ENCODE assay signal across 21 cellular contexts in genomic region chr1:38793299-38793698, GRCh38.
DNase-seq lines count a peak whose midpoint lies in the region; ATAC-seq, FAIRE-seq and TF ChIP-seq lines count a peak whose summit lies in the region.
"Had no signal": no experiment of that assay in that cellular context is flagged by ENCODE, and none has a peak within 500 bp of the region (broad histone marks: within the 10 kb centered on the region; RNA-seq: fewer than 3 reads in every experiment).

No MANE protein-coding gene starts in this region.

- no peak for TF ChIP-seq EP300 in K562 (IDR thresholded peaks at IDR 0.05; ENCODE audit: low read length)

- peaks cover 10% of the 10 kb centered on the region for H3K9me3 ChIP-seq in K562 (replicated peaks; ENCODE audit: control insufficient read depth, insufficient read depth, low read depth, low read length)
- H3K9me3 ChIP-seq in hepatocyte (ENCODE audit: low read depth): no peaks in the 10 kb centered on the region
- H3K9me3 ChIP-seq in uterus: peaks cover 0 to 3% of the 10 kb centered on the region in 2 donors

- CTCF ChIA-PET in K562 (lab: Yijun Ruan, JAX; ENCODE audit: low intra/inter-chr PET ratio): no interaction called here

- H3K27ac ChIP-seq in K562 (ENCODE audit: extremely low read depth, low read depth, low read length) (no peak overlapping the region), hepatocyte (no peak overlapping the region), uterus (no peak overlapping the region)
- H3K27ac ChIP-seq: 22Rv1; A549; BLaER1 treated with 17β-estradiol and CSF1 and Interleukin-3, amounts not matched to agents 10 nM and 100 nM; C4-2B had no signal

- FAIRE-seq in K562 (lab: Jason Lieb, UNC): no peak
- FAIRE-seq: A549, D721Med, G401.6, GM12891, GM19239 had no signal

- TF ChIP-seq POLR2A in K562 (conservative IDR thresholded peaks at IDR 0.05): no peak
- no peak for TF ChIP-seq POLR2A in uterus (IDR thresholded peaks at IDR 0.05)

- TF ChIP-seq RAD21 in K562 (CRISPR knock-in tag; conservative IDR thresholded peaks at IDR 0.05 in 1 of 2, IDR thresholded peaks at IDR 0.05 in 1 of 2): no peak

- ATAC-seq in K562: no peak
- no peak for ATAC-seq in GM21717 (IDR thresholded peaks at IDR 0.05; ENCODE audit: unreplicated experiment)
- ATAC-seq: A549; CD8-positive, alpha-beta T cell had no signal

- peaks cover 12 to 22% of the 10 kb centered on the region in 2 experiments; a peak in 4 of 5 replicates for H3K4me1 ChIP-seq in K562 (replicated peaks in 1 of 2; ENCODE audit: control insufficient read depth in 2 of 2, insufficient read depth in 2 of 2, low read length in 2 of 2)
- no peaks in the 10 kb centered on the region for H3K4me1 ChIP-seq in hepatocyte (ENCODE audit: insufficient read depth)
- H3K4me1 ChIP-seq in uterus: no peaks in the 10 kb centered on the region
- H3K4me1 ChIP-seq: A549, Caco-2 had no signal

- H3K36me3 ChIP-seq in K562 (ENCODE audit: control insufficient read depth, insufficient read depth, low read length): no peaks in the 10 kb centered on the region
- H3K36me3 ChIP-seq in hepatocyte (replicated peaks; ENCODE audit: insufficient read depth, low read depth): no peaks in the 10 kb centered on the region
- H3K36me3 ChIP-seq in uterus: no peaks in the 10 kb centered on the region
- H3K36me3 ChIP-seq: BLaER1 treated with 17β-estradiol and CSF1 and Interleukin-3, amounts not matched to agents 10 nM and 100 nM had no signal

- TF ChIP-seq CTCF in K562 (IDR thresholded peaks at IDR 0.05 in 2 of 3, conservative IDR thresholded peaks at IDR 0.05 in 1 of 3; ENCODE audit: insufficient read depth in 2 of 3, low read depth in 1 of 3, low read length in 3 of 3): no peak
- no peak for TF ChIP-seq CTCF in hepatocyte (IDR thresholded peaks at IDR 0.05; ENCODE audit: poor library complexity)
- TF ChIP-seq CTCF in uterus (IDR thresholded peaks at IDR 0.05): no peak

- intact Hi-C loops in K562 (cut with micrococcal nuclease) (no loop called here), uterus (cut with DNase I; ENCODE audit: low total_unique reads) (no loop called here)

- H3K79me2 ChIP-seq in K562 (ENCODE audit: control insufficient read depth, insufficient read depth, low read length): no peaks in the 10 kb centered on the region
- H3K79me2 ChIP-seq in hepatocyte: no peaks in the 10 kb centered on the region

- H4K20me1 ChIP-seq in K562 (replicated peaks; ENCODE audit: control insufficient read depth, insufficient read depth, low read length): no peaks in the 10 kb centered on the region
- H4K20me1 ChIP-seq in hepatocyte (ENCODE audit: insufficient read depth, poor library complexity, severe bottlenecking): no peaks in the 10 kb centered on the region
- H4K20me1 ChIP-seq: BLaER1 treated with 17β-estradiol and CSF1 and Interleukin-3, amounts not matched to agents 10 nM and 100 nM had no signal

- H3K27me3 ChIP-seq in K562 (ENCODE audit: control insufficient read depth in 2 of 2, insufficient read depth in 2 of 2, low read length in 2 of 2) (no peaks in the 10 kb centered on the region), hepatocyte (peaks cover 7% of the 10 kb centered on the region), uterus (peaks cover 0 to 4% of the 10 kb centered on the region in 2 donors)
- H3K27me3 ChIP-seq: BLaER1 treated with 17β-estradiol and CSF1 and Interleukin-3, amounts not matched to agents 10 nM and 100 nM had no signal

- POLR2A ChIA-PET in K562 (lab: Yijun Ruan, JAX): interaction anchor here (1.0 to 1.2 kb wide), 2 partner anchors 9 to 11 kb away, joined by 4 to 6 read pairs; no protein-coding TSS in a partner anchor

- H3K9me1 ChIP-seq in K562 (ENCODE audit: control insufficient read depth, insufficient read depth, low read length): no peaks in the 10 kb centered on the region

- H3K9ac ChIP-seq in K562 (ENCODE audit: insufficient read depth in 1 of 2, low read depth in 2 of 2, low read length in 2 of 2): no peak overlapping the region
- H3K9ac ChIP-seq: BLaER1 treated with 17β-estradiol and CSF1 and Interleukin-3, amounts not matched to agents 10 nM and 100 nM had no signal

- H3K4me3 ChIP-seq in K562 (no peak overlapping the region), hepatocyte (peak overlapping the region; percentile 20), uterus (no peak overlapping the region)
- H3K4me3 ChIP-seq: A549; BLaER1 treated with 17β-estradiol and CSF1 and Interleukin-3, amounts not matched to agents 10 nM and 100 nM had no signal

- DNase-seq in DMS 273 (lab: John Stamatoyannopoulos, UW; ENCODE audit: unreplicated experiment) (peak; percentile 86), DMS 273 treated with DMSO at 0.1 percent for 48 hours (lab: John Stamatoyannopoulos, UW) (no peak), K562 (ENCODE audit: extremely low read depth in 1 of 4, low spot score in 3 of 4) (no peak), hepatocyte (ENCODE audit: low spot score) (no peak), uterus (no peak)
- DNase-seq: AML-193; Caco-2; Calu3; CD4-positive, alpha-beta T cell; CD8-positive, alpha-beta T cell; DMS79 treated with DMSO at 0.1 percent for 48 hours; GF-D8 had no signal

- in situ Hi-C loops in K562 (cut with MboI): no loop called here

- H3K9me2 ChIP-seq in hepatocyte (replicated peaks; ENCODE audit: insufficient read depth): no peaks in the 10 kb centered on the region

- H2AFZ ChIP-seq in K562 (ENCODE audit: low read depth, low read length): no peak overlapping the region
- H2AFZ ChIP-seq in hepatocyte: no peak overlapping the region

- no peak overlapping the region for H3K4me2 ChIP-seq in K562 (ENCODE audit: insufficient read depth, low read length)
- no peak overlapping the region for H3K4me2 ChIP-seq in hepatocyte
- H3K4me2 ChIP-seq: A549; BLaER1 treated with 17β-estradiol and CSF1 and Interleukin-3, amounts not matched to agents 10 nM and 100 nM had no signal

- BruUV-seq in K562 (replicated peaks; lab: Mats Ljungman, UMichigan): no TSS peak

TF ChIP-seq in K562, 482 proteins besides CTCF, POLR2A, EP300 and RAD21:
- peak; percentile 88 for TF ChIP-seq TRIM28 (IDR thresholded peaks at IDR 0.05)
- TF ChIP-seq CBX5 (IDR thresholded peaks at IDR 0.05; ENCODE audit: borderline replicate concordance, low read depth): 0 out of 2 replicates have a peak, but pooled peaks have one; percentile 20
- no peak for TF ChIP-seq IRF9 (tag; IDR thresholded peaks at IDR 0.05)
- peak; percentile 99 for TF ChIP-seq ZNF324 (CRISPR knock-in tag; IDR thresholded peaks at IDR 0.05)
- 0 out of 3 replicates have a peak, but pooled peaks of 1 of the 2 experiments have one; percentile 34 for TF ChIP-seq CBX3 (IDR thresholded peaks at IDR 0.05; ENCODE audit: borderline replicate concordance in 1 of 2, low read length in 2 of 2)
